1 cellular context compared by ENCODE assay signal in the genomic region with DNA sequence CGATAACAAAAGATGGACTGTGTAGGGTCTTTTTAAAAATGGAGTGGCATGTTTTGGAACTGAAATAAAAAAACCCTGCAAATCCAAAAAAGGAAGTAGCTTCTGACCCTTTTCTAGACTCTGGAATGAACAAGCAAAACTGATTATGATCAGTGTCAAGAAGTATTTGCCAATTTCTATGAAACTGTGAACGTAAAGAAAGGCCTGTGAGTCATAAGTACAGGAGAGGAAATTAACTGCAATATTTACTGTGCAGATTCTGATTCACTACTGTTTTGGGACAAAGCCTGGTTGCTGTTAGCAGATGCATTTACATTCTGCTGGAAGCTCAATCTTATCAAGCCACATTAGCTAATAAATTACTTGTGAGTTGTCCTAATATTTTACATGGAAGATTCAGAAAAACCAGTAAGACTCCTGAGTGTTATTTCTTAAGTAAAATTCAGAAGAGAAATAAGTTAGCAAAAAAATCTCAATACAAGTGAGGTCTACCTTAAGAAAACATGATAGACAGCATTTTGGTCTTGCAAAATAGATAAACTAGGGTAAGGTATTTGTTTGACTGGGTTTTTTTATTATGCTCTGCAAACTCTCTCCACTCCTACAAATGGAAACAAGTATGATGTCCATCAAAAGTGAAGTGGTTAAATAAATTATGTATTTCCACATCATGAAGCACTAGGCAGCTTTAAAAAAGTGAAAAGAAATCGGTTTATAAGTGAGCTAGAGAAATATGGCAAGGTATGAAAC.
TF ChIP-seq lines count a peak whose summit lies in the region.

No MANE protein-coding gene starts in this region.

TF ChIP-seq in A549, 52 proteins besides CTCF, POLR2A, EP300 and RAD21 (continued from another document):
- TF ChIP-seq FOSL2 (IDR thresholded peaks at IDR 0.05) (peak; percentile 91), FOSL2 (CRISPR knock-in tag; IDR thresholded peaks at IDR 0.05) (peak; percentile 98), NR3C1 (IDR thresholded peaks at IDR 0.05) (no peak), HEYL (CRISPR knock-in tag; IDR thresholded peaks at IDR 0.05) (no peak), CEBPB (IDR thresholded peaks at IDR 0.05) (peak; percentile 69 to 74), JUN (IDR thresholded peaks at IDR 0.05) (peak; percentile 54 to 70; a peak in 3 of 5 replicates), GATA3 (IDR thresholded peaks at IDR 0.05; ENCODE audit: borderline replicate concordance) (peak; percentile 95), ZSCAN20 (CRISPR knock-in tag; IDR thresholded peaks at IDR 0.05) (no peak)
